ENCODE assay signal across 10 cellular contexts in the genomic region with DNA sequence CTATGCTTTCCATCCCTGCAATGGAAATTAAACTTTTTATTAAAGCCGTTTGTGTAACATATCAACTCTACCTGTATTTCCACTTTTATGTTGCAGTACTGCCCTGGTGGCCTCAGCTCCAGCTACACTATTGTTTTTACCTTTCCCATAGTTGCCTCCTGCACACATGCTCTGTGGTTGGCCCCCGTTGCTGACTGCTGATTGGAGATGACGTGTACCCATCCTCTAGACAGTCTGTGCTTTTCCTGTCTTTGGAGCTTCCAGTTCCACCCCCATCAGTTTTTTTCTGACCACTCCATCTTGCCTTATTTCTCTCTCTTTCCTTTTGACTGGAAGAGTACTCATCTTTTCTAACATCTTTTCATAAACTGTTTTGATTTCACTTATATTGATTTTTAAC.
"Had no signal": no experiment of that assay in that cellular context is flagged by ENCODE, and none has a peak within 500 bp of the region (broad histone marks: within the 10 kb centered on the region; RNA-seq: fewer than 3 reads in every experiment).

No MANE protein-coding gene starts in this region.

- DNase-seq: activated CD4-positive, alpha-beta T cell treated with anti-CD3 and anti-CD28 coated beads for 4 hours; activated naive CD4-positive, alpha-beta T cell treated with Interleukin-2 at 50 U/mL for 16 hours; activated naive CD8-positive, alpha-beta T cell treated with anti-CD3 and anti-CD28 coated beads, Interleukin-2, amount 50 U/mL, for 24 hours; colonic mucosa; foreskin keratinocyte; stimulated activated CD4-positive, alpha-beta T cell treated with anti-CD3 and anti-CD28 coated beads, Interleukin-15, amount 100 ng/mL, for 24 hours; stimulated activated CD4-positive, alpha-beta T cell treated with anti-CD3 and anti-CD28 coated beads, Interleukin-4, amount 100 ng/mL, for 4 hours; stimulated activated naive CD8-positive, alpha-beta T cell treated with anti-CD3 and anti-CD28 coated beads, Interleukin-15, amount 100 ng/mL, for 72 hours; T1000 had no signal

- H3K27ac ChIP-seq: colonic mucosa, vagina had no signal

- H3K9me3 ChIP-seq: colonic mucosa, vagina had no signal

- H3K4me3 Mint-ChIP-seq: activated naive CD8-positive, alpha-beta T cell treated with anti-CD3 and anti-CD28 coated beads, Interleukin-2, amount 50 U/mL, for 24 hours; stimulated activated naive CD8-positive, alpha-beta T cell treated with anti-CD3 and anti-CD28 coated beads, Interleukin-15, amount 100 ng/mL, for 72 hours had no signal

- ATAC-seq: activated naive CD8-positive, alpha-beta T cell treated with anti-CD3 and anti-CD28 coated beads, Interleukin-2, amount 50 U/mL, for 24 hours; foreskin keratinocyte; stimulated activated naive CD8-positive, alpha-beta T cell treated with anti-CD3 and anti-CD28 coated beads, Interleukin-15, amount 100 ng/mL, for 72 hours had no signal

- H3K9me3 Mint-ChIP-seq: activated naive CD8-positive, alpha-beta T cell treated with anti-CD3 and anti-CD28 coated beads, Interleukin-2, amount 50 U/mL, for 24 hours; stimulated activated naive CD8-positive, alpha-beta T cell treated with anti-CD3 and anti-CD28 coated beads, Interleukin-15, amount 100 ng/mL, for 72 hours had no signal

- H3K27me3 ChIP-seq: colonic mucosa, foreskin keratinocyte, vagina had no signal

- H3K4me1 Mint-ChIP-seq: activated naive CD8-positive, alpha-beta T cell treated with anti-CD3 and anti-CD28 coated beads, Interleukin-2, amount 50 U/mL, for 24 hours; stimulated activated naive CD8-positive, alpha-beta T cell treated with anti-CD3 and anti-CD28 coated beads, Interleukin-15, amount 100 ng/mL, for 72 hours had no signal

- H3K36me3 ChIP-seq: colonic mucosa, vagina had no signal

- H3K27ac Mint-ChIP-seq: activated naive CD8-positive, alpha-beta T cell treated with anti-CD3 and anti-CD28 coated beads, Interleukin-2, amount 50 U/mL, for 24 hours; stimulated activated naive CD8-positive, alpha-beta T cell treated with anti-CD3 and anti-CD28 coated beads, Interleukin-15, amount 100 ng/mL, for 72 hours had no signal

- H3K4me3 ChIP-seq: colonic mucosa, vagina had no signal
